Comparison of ENCODE assay signal across 27 cellular contexts in the genomic region with DNA sequence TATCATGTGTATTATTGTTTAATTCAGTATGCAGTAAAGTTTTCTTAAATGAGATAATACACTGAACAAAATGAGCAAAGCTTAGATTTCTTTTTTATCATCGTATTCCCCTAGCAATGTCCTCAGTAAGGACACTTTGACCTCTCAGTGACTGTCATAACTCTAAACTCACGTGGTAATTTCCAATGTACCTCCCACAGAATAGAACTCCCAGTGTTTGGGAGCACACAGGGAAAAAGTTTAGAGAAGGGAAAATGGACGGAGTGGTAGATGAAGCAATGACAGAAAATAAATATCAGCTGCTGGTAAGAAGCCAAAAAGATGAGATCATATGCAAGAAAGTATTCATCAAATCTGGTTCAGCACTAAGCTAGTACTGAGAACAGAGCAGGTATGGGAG.
"Had no signal": no experiment of that assay in that cellular context is flagged by ENCODE, and none has a peak within 500 bp of the region (broad histone marks: within the 10 kb centered on the region; RNA-seq: fewer than 3 reads in every experiment).

No MANE protein-coding gene starts in this region.

- H3K36me3 ChIP-seq: breast epithelium, colonic mucosa, gastrocnemius medialis, left lung, right atrium auricular region, transverse colon had no signal

- ATAC-seq: activated naive CD8-positive, alpha-beta T cell treated with anti-CD3 and anti-CD28 coated beads, Interleukin-2, amount 50 U/mL, for 24 hours; gastrocnemius medialis; left lung; natural killer cell treated with Interleukin-12 subunit alpha and Interleukin-12 subunit beta and Interleukin-15 and Interleukin-18, amount 100 ng/mL, for 72 hours; T-helper 17 cell had no signal

- H3K27ac ChIP-seq: breast epithelium, colonic mucosa, gastrocnemius medialis, left lung, right atrium auricular region, testis, transverse colon had no signal

- H3K4me1 ChIP-seq: breast epithelium, colonic mucosa, gastrocnemius medialis, left lung, right atrium auricular region, testis, transverse colon had no signal

- H3K9me3 ChIP-seq: breast epithelium, colonic mucosa, gastrocnemius medialis, testis had no signal

- DNase-seq: activated CD4-positive, alpha-beta memory T cell treated with anti-CD3 and anti-CD28 coated beads for 36 hours; activated CD4-positive, alpha-beta T cell treated with anti-CD3 and anti-CD28 coated beads, Interleukin-2, amount 10 ng/mL, durations not matched to agents 24 days and 14 days; activated CD4-positive, CD25-positive, alpha-beta regulatory T cell treated with anti-CD3 and anti-CD28 coated beads, Interleukin-2, amount 50 U/mL, for 72 hours; activated CD8-positive, alpha-beta memory T cell treated with anti-CD3 and anti-CD28 coated beads, Interleukin-2, amount 50 U/mL, for 4 hours; activated gamma-delta T cell; activated naive CD4-positive, alpha-beta T cell treated with anti-CD3 and anti-CD28 coated beads, Interleukin-2, amount 50 U/mL, for 16 hours; activated naive CD8-positive, alpha-beta T cell treated with anti-CD3 and anti-CD28 coated beads, Interleukin-2, amount 50 U/mL, for 24 hours; activated T-cell treated with anti-CD3 and anti-CD28 coated beads, Interleukin-2, amount 50 U/mL, for 1 hour; colonic mucosa; effector memory CD4-positive, alpha-beta T cell; gastrocnemius medialis; glutamatergic neuron; hippocampal formation; kidney; left lung; mesendoderm; stimulated activated CD4-positive, alpha-beta T cell treated with anti-CD3 and anti-CD28 coated beads, Interleukin-15, amount 100 ng/mL, for 24 hours; stimulated activated CD4-positive, alpha-beta T cell treated with anti-CD3 and anti-CD28 coated beads, Interleukin-2, amount 100 ng/mL, for 24 hours; stimulated activated naive CD4-positive, alpha-beta T cell treated with Interleukin-2 at 50 U/mL for 16 hours; T-helper 17 cell; T1000; testis; transverse colon had no signal

- H3K27me3 ChIP-seq: breast epithelium, colonic mucosa, gastrocnemius medialis, left lung, right atrium auricular region, testis, transverse colon had no signal

- H3K4me3 ChIP-seq: breast epithelium, colonic mucosa, gastrocnemius medialis, left lung, lung, right atrium auricular region, testis, transverse colon had no signal
